Comparison of ENCODE assay signal across 15 cellular contexts in the genomic region with DNA sequence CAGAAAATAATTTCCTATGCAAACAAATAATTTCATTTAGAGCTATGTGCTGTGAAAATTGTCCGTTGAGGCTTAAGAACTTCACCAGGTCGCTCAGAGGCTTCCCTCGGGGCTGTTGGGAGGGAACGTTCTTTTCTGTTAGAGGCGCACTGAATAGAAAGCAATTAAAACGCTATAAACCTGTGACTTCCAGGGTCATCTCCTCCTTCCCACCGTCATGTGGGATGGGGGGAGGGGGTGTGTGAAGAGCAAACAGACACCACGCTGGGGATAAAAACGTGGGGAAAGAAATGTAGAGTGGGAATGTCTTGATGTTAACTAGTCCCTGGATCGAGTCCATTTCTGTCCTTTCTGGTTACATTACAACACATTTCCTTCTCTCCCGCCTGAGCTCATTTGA.
DNase-seq lines count a peak whose midpoint lies in the region; ATAC-seq and TF ChIP-seq lines count a peak whose summit lies in the region.
"Had no signal": no experiment of that assay in that cellular context is flagged by ENCODE, and none has a peak within 500 bp of the region (broad histone marks: within the 10 kb centered on the region; RNA-seq: fewer than 3 reads in every experiment).

No MANE protein-coding gene starts in this region.

- DNase-seq in COR-L47 (lab: John Stamatoyannopoulos, UW) = peak; percentile 19
- DNase-seq in NCI-H1417 (lab: John Stamatoyannopoulos, UW) = peak in 2 of 3 experiments; percentile 48 to 81
- peak; percentile 96 for DNase-seq in NCI-H69 (lab: John Stamatoyannopoulos, UW)
- peak; percentile 4 for DNase-seq in nephron progenitor cell
- DNase-seq in DMS79 treated with DMSO at 0.1 percent for 48 hours (lab: John Stamatoyannopoulos, UW) = no peak
- no peak for DNase-seq in activated naive CD4-positive, alpha-beta T cell (lab: John Stamatoyannopoulos, UW)
- DNase-seq: C1 segment of cervical spinal cord; Caco-2; CD8-positive, alpha-beta T cell; GOT3; H9 had no signal

- peaks cover 27% of the 10 kb centered on the region for H3K4me1 Mint-ChIP-seq in nephron progenitor cell
- H3K4me1 Mint-ChIP-seq: B cell had no signal

- TF ChIP-seq CTCF in nephron progenitor cell (IDR thresholded peaks at IDR 0.05) = no peak

- H3K36me3 Mint-ChIP-seq in nephron progenitor cell (ENCODE audit: low read depth) = no peaks in the 10 kb centered on the region
- H3K36me3 Mint-ChIP-seq: CD8-positive, alpha-beta T cell had no signal

- H3K4me3 Mint-ChIP-seq in nephron progenitor cell = peak overlapping the region; percentile 11
- H3K4me3 Mint-ChIP-seq: B cell; CD8-positive, alpha-beta T cell; H9 had no signal

- peaks cover 6% of the 10 kb centered on the region for H3K27me3 Mint-ChIP-seq in nephron progenitor cell (ENCODE audit: low read depth, poor library complexity)

- H3K27ac Mint-ChIP-seq in nephron progenitor cell = peak overlapping the region; percentile 94
- H3K27ac Mint-ChIP-seq: B cell; CD8-positive, alpha-beta T cell; H9 had no signal

- ATAC-seq in GM21526 (IDR thresholded peaks at IDR 0.05; ENCODE audit: low FRiP score, unreplicated experiment) (no peak), GM18873 (IDR thresholded peaks at IDR 0.05; ENCODE audit: low FRiP score, unreplicated experiment) (no peak)
- ATAC-seq: CD8-positive, alpha-beta T cell; HepG2 had no signal

- peaks cover 5% of the 10 kb centered on the region for H3K9me3 Mint-ChIP-seq in nephron progenitor cell
- H3K9me3 Mint-ChIP-seq: CD8-positive, alpha-beta T cell; H9 had no signal

Comparison
In these comparisons a context has a peak if more than half of its experiments do, and no peak if none do; other contexts are left out.
1. DNase-seq: peak in COR-L47 (single experiment), NCI-H1417 (2 of 3), NCI-H69 (single experiment) and nephron progenitor cell (single experiment); none in DMS79 treated with DMSO at 0.1 percent for 48 hours (single experiment) and activated naive CD4-positive, alpha-beta T cell (0 of 4).